9 cellular contexts compared by ENCODE assay signal in genomic region chr12:3315201-3315661, GRCh38.
DNase-seq lines count a peak whose midpoint lies in the region; ATAC-seq, FAIRE-seq and TF ChIP-seq lines count a peak whose summit lies in the region.
"Had no signal": no experiment of that assay in that cellular context is flagged by ENCODE, and none has a peak within 500 bp of the region (broad histone marks: within the 10 kb centered on the region; RNA-seq: fewer than 3 reads in every experiment).

No MANE protein-coding gene starts in this region.

- no peak overlapping the region for H3K4me2 ChIP-seq in astrocyte (ENCODE audit: low read length)

- no peak overlapping the region for H3K27ac Mint-ChIP-seq in astrocyte (ENCODE audit: unreplicated experiment)
- H3K27ac Mint-ChIP-seq: activated naive CD8-positive, alpha-beta T cell treated with anti-CD3 and anti-CD28 coated beads, Interleukin-2, amount 10 ng/mL, durations not matched to agents 7 days and 5 days had no signal

- peaks cover 3% of the 10 kb centered on the region for H3K9me3 Mint-ChIP-seq in astrocyte (ENCODE audit: unreplicated experiment)
- H3K9me3 Mint-ChIP-seq: activated naive CD8-positive, alpha-beta T cell treated with anti-CD3 and anti-CD28 coated beads, Interleukin-2, amount 10 ng/mL, durations not matched to agents 7 days and 5 days had no signal

- no peak overlapping the region for H3K27ac ChIP-seq in astrocyte (ENCODE audit: low read depth, low read length)

- H3K36me3 ChIP-seq in astrocyte (ENCODE audit: insufficient read depth, low read length) = no peaks in the 10 kb centered on the region

- H3K4me1 Mint-ChIP-seq in astrocyte (ENCODE audit: low read depth, unreplicated experiment) = peaks cover 2% of the 10 kb centered on the region
- H3K4me1 Mint-ChIP-seq: activated naive CD8-positive, alpha-beta T cell treated with anti-CD3 and anti-CD28 coated beads, Interleukin-2, amount 10 ng/mL, durations not matched to agents 7 days and 5 days had no signal

- TF ChIP-seq CTCF in astrocyte (IDR thresholded peaks at IDR 0.05; ENCODE audit: insufficient read depth, low read depth, low read length) = no peak

- peaks cover 72% of the 10 kb centered on the region for H3K27me3 Mint-ChIP-seq in astrocyte (ENCODE audit: low read depth, unreplicated experiment)
- H3K27me3 Mint-ChIP-seq: activated naive CD8-positive, alpha-beta T cell treated with anti-CD3 and anti-CD28 coated beads, Interleukin-2, amount 10 ng/mL, durations not matched to agents 7 days and 5 days had no signal

- ATAC-seq in left lobe of liver = peak; percentile 69
- ATAC-seq in HG03354 (IDR thresholded peaks at IDR 0.05; ENCODE audit: poor library complexity, severe bottlenecking, unreplicated experiment) = no peak
- no peak for ATAC-seq in HG03571 (IDR thresholded peaks at IDR 0.05; ENCODE audit: unreplicated experiment)
- no peak for ATAC-seq in GM21717 (IDR thresholded peaks at IDR 0.05; ENCODE audit: unreplicated experiment)
- ATAC-seq in HG02610 (IDR thresholded peaks at IDR 0.05; ENCODE audit: unreplicated experiment) = no peak

- H3K4me3 Mint-ChIP-seq in astrocyte (ENCODE audit: unreplicated experiment) = no peak overlapping the region
- H3K4me3 Mint-ChIP-seq: activated naive CD8-positive, alpha-beta T cell treated with anti-CD3 and anti-CD28 coated beads, Interleukin-2, amount 10 ng/mL, durations not matched to agents 7 days and 5 days had no signal

- no peaks in the 10 kb centered on the region for H4K20me1 ChIP-seq in astrocyte (ENCODE audit: insufficient read depth, low read length)

- H3K4me1 ChIP-seq in astrocyte (ENCODE audit: insufficient read depth, low read length) = peaks cover 33% of the 10 kb centered on the region

- no peak overlapping the region for H3K9ac ChIP-seq in astrocyte (ENCODE audit: low read length)

- DNase-seq in AG08395 (ENCODE audit: low spot score) (peak; percentile 22), NCI-H1105 (lab: John Stamatoyannopoulos, UW) (peak; percentile 87), astrocyte (ENCODE audit: low read depth) (peak; percentile 69), left lobe of liver (ENCODE audit: low spot score) (no peak)
- DNase-seq: activated naive CD8-positive, alpha-beta T cell treated with anti-CD3 and anti-CD28 coated beads, Interleukin-2, amount 10 ng/mL, durations not matched to agents 7 days and 5 days had no signal

- peaks cover 12% of the 10 kb centered on the region for H3K27me3 ChIP-seq in astrocyte (ENCODE audit: insufficient read depth, low read length)

- H3K4me3 ChIP-seq in astrocyte (ENCODE audit: insufficient read depth, low read depth, low read length) = no peak overlapping the region

- H2AFZ ChIP-seq in astrocyte (ENCODE audit: low read depth, low read length) = no peak overlapping the region

- no peaks in the 10 kb centered on the region for H3K79me2 ChIP-seq in astrocyte (ENCODE audit: insufficient read depth, low read length)

- H3K9me3 ChIP-seq in astrocyte (ENCODE audit: insufficient read depth, low read depth, low read length) = no peaks in the 10 kb centered on the region

- H3K36me3 Mint-ChIP-seq in astrocyte (ENCODE audit: low read depth, unreplicated experiment) = no peaks in the 10 kb centered on the region
- H3K36me3 Mint-ChIP-seq: activated naive CD8-positive, alpha-beta T cell treated with anti-CD3 and anti-CD28 coated beads, Interleukin-2, amount 10 ng/mL, durations not matched to agents 7 days and 5 days had no signal

- FAIRE-seq in astrocyte (lab: Jason Lieb, UNC) = no peak
